10 cellular contexts compared by ENCODE assay signal in the genomic region with DNA sequence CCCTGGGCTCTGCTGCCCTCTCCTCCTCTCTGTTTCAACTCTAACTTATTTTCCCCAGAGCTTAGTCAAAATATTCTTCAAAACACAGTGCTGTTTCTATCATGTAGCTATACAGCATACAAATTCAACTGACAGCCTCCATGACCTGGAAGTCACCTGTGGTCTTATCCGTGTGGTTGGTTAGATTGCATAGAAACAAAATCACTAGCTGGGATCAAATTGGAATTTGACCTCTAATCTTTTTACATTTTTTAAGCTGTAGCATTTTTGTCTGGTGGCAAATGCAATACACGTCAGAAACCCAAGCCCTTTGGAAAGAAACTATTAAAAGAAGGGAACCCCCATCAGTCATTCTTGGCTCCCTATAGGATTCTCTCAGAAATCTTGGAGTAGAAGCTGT. TPM values are rescaled to one million over a fixed set of nuclear protein-coding genes. Genes with fewer than 3 reads are reported as not detected.
"Had no signal": no experiment of that assay in that cellular context is flagged by ENCODE, and none has a peak within 500 bp of the region (broad histone marks: within the 10 kb centered on the region; RNA-seq: fewer than 3 reads in every experiment).

No MANE protein-coding gene starts in this region.

- H3K4me3 ChIP-seq: GM23248, HAP-1, K562 had no signal

- H3K9ac ChIP-seq: GM23248 had no signal

- ATAC-seq: HepG2, K562 had no signal

- H3K36me3 ChIP-seq: HAP-1 had no signal

- FAIRE-seq: HepG2, K562 had no signal

- H3K9me3 ChIP-seq: HAP-1 had no signal

- H3K27ac ChIP-seq: GM23248, HL-60 had no signal

- H3K4me1 ChIP-seq: HAP-1 had no signal

- DNase-seq: GM23248, GOT3, H7, KG1 had no signal

- H2AFZ ChIP-seq: GM23248 had no signal

RNA-seq across cellular contexts. Expression of a gene that starts 57.3 kb away (rescaled TPM):
- total RNA-seq: GM23248, H4, H7, HepG2, HT1080, K562 had no signal
- polyA plus RNA-seq: GM23248, HepG2, K562 had no signal
